ENCODE assay signal across 8 cellular contexts in genomic region chr18:7946724-7947377, GRCh38.
DNase-seq lines count a peak whose midpoint lies in the region; ATAC-seq, FAIRE-seq and TF ChIP-seq lines count a peak whose summit lies in the region.

No MANE protein-coding gene starts in this region.

- H3K27ac ChIP-seq in GM12878 (ENCODE audit: control insufficient read depth, insufficient read depth): no peak overlapping the region

- H4K20me1 ChIP-seq in GM12878 (ENCODE audit: control insufficient read depth, insufficient read depth): no peaks in the 10 kb centered on the region

- TF ChIP-seq EP300 in GM12878 (IDR thresholded peaks at IDR 0.05; ENCODE audit: borderline replicate concordance in 1 of 2, control insufficient read depth in 1 of 2, low read depth in 2 of 2, low read length in 2 of 2): no peak

- POLR2A ChIA-PET in GM12878 (lab: Charles Lee): interaction anchor here (1.1 kb wide), 1 partner anchor 9 kb away, joined by 3 read pairs; no protein-coding TSS in a partner anchor

- DNase-seq in D721Med (ENCODE audit: insufficient read length, low spot score) (no peak), NCI-H146 (lab: John Stamatoyannopoulos, UW) (peak; percentile 96), GM12878 (ENCODE audit: low read depth, low spot score) (no peak), kidney epithelial cell (ENCODE audit: low read depth) (peak; percentile 45), type B pancreatic cell (ENCODE audit: extremely low spot score, unreplicated experiment) (no peak), mesenteric fat pad (ENCODE audit: low spot score) (no peak)
- DNase-seq in activated CD8-positive, alpha-beta memory T cell treated with anti-CD3 and anti-CD28 coated beads for 24 hours: no peak

- no peaks in the 10 kb centered on the region for H3K79me2 ChIP-seq in GM12878 (ENCODE audit: control insufficient read depth, insufficient read depth, low read length)

- H3K36me3 Mint-ChIP-seq in type B pancreatic cell: no peaks in the 10 kb centered on the region

- no peak for TF ChIP-seq POLR2A in GM12878 (IDR thresholded peaks at IDR 0.05; ENCODE audit: low read depth, low read length)

- H3K27ac Mint-ChIP-seq in type B pancreatic cell: no peak overlapping the region

- 65% methylated on average over 7 of the region's 7 CpGs for WGBS in GM12878 (ENCODE audit: insufficient coverage, insufficient replicate concordance, low lambda C conversion rate, missing lambda C conversion rate)

- H3K4me1 ChIP-seq in GM12878 (ENCODE audit: control insufficient read depth, insufficient read depth, low read length): no peaks in the 10 kb centered on the region

- FAIRE-seq in D721Med (lab: Jason Lieb, UNC): peak; percentile 6
- FAIRE-seq in GM12878 (lab: Jason Lieb, UNC): no peak

- CTCF ChIA-PET in GM12878 (lab: Yijun Ruan, JAX): interaction anchor here (1.1 to 1.5 kb wide), 2 partner anchors 15 to 35 kb away, joined by 4 to 6 read pairs; no protein-coding TSS in a partner anchor

- no peaks in the 10 kb centered on the region for H3K4me1 Mint-ChIP-seq in type B pancreatic cell (ENCODE audit: unreplicated experiment)

- H3K9me3 ChIP-seq in GM12878 (replicated peaks; ENCODE audit: control insufficient read depth, insufficient read depth, low read length): no peaks in the 10 kb centered on the region

- peak overlapping the region; percentile 24 for H3K4me3 Mint-ChIP-seq in type B pancreatic cell

- BruUV-seq in GM12878 (replicated peaks; lab: Mats Ljungman, UMichigan): no TSS peak

- H3K4me2 ChIP-seq in GM12878 (ENCODE audit: control insufficient read depth, insufficient read depth): no peak overlapping the region

- in situ Hi-C loops in GM12878 (cut with MboI): no loop called here

- no peaks in the 10 kb centered on the region for H3K27me3 Mint-ChIP-seq in type B pancreatic cell

- no peak for TF ChIP-seq CTCF in D721Med (IDR thresholded peaks at IDR 0.05; ENCODE audit: insufficient read depth, missing control alignments)
- TF ChIP-seq CTCF in GM12878 (IDR thresholded peaks at IDR 0.05 in 2 of 3, conservative IDR thresholded peaks at IDR 0.05 in 1 of 3; ENCODE audit: control insufficient read depth in 2 of 3, extremely low read depth in 1 of 3, insufficient read depth in 1 of 3, low read depth in 3 of 3, low read length in 3 of 3): no peak
- TF ChIP-seq CTCF in kidney epithelial cell (IDR thresholded peaks at IDR 0.05; ENCODE audit: insufficient read depth, low read length, poor library complexity, severe bottlenecking): no peak
- TF ChIP-seq CTCF in type B pancreatic cell (conservative IDR thresholded peaks at IDR 0.05): no peak

- H3K9ac ChIP-seq in GM12878 (ENCODE audit: control insufficient read depth, insufficient read depth, low read length): no peak overlapping the region

- ATAC-seq in GM12878 (peak; percentile 60), GM21390 (IDR thresholded peaks at IDR 0.05; ENCODE audit: unreplicated experiment) (no peak)

- H3K9me3 Mint-ChIP-seq in type B pancreatic cell: no peaks in the 10 kb centered on the region

- SMC1A ChIA-PET in GM12878 (lab: Charles Lee; ENCODE audit: uncharacterized antibody, unreplicated experiment): interaction anchor here (0.7 to 2.6 kb wide), 7 partner anchors 9 to 74 kb away, joined by 3 to 12 read pairs (median 7); no protein-coding TSS in a partner anchor

- H2AFZ ChIP-seq in GM12878 (ENCODE audit: control insufficient read depth, low read depth, low read length): no peak overlapping the region

- H3K27me3 ChIP-seq in GM12878 (replicated peaks in 1 of 2; ENCODE audit: control insufficient read depth in 2 of 2, insufficient read depth in 2 of 2, low read length in 1 of 2) (no peaks in the 10 kb centered on the region), kidney epithelial cell (ENCODE audit: control insufficient read depth, insufficient read depth, low read length) (no peaks in the 10 kb centered on the region)

- intact Hi-C loops in GM12878 (cut with micrococcal nuclease; ENCODE audit: unreplicated experiment): no loop called here

- no peak for TF ChIP-seq RAD21 in GM12878 (IDR thresholded peaks at IDR 0.05; ENCODE audit: insufficient read depth, low read depth, low read length)

- H3K4me3 ChIP-seq in GM12878: no peak overlapping the region
- H3K4me3 ChIP-seq in kidney epithelial cell (ENCODE audit: low read depth, low read length): peak overlapping the region; percentile 22

- H3K36me3 ChIP-seq in GM12878 (ENCODE audit: control insufficient read depth in 2 of 2, insufficient read depth in 2 of 2, low read length in 1 of 2) (no peaks in the 10 kb centered on the region), kidney epithelial cell (ENCODE audit: control insufficient read depth, insufficient read depth, low read length) (no peaks in the 10 kb centered on the region)

- RAD21 ChIA-PET in GM12878 (lab: Charles Lee; ENCODE audit: unreplicated experiment): interaction anchor here (0.6 to 1.1 kb wide), 8 partner anchors 12 to 156 kb away, joined by 3 to 4 read pairs (median 3); no protein-coding TSS in a partner anchor

TF ChIP-seq in GM12878, 131 proteins besides CTCF, POLR2A, EP300 and RAD21 (continues in another document):
- TF ChIP-seq FOXM1 (IDR thresholded peaks at IDR 0.05; ENCODE audit: low read depth, low read length): no peak
- TF ChIP-seq USF1 (IDR thresholded peaks at IDR 0.05; ENCODE audit: borderline replicate concordance, extremely low read length, insufficient read depth, low read depth, low read length): no peak
- peak; percentile 83 for TF ChIP-seq ZBTB11 (CRISPR knock-in tag; IDR thresholded peaks at IDR 0.05)
- peak; percentile 35 for TF ChIP-seq HCFC1 (IDR thresholded peaks at IDR 0.05; ENCODE audit: low read length)
- no peak for TF ChIP-seq RFX5 (IDR thresholded peaks at IDR 0.05; ENCODE audit: low read depth, low read length)
- no peak for TF ChIP-seq MAX (IDR thresholded peaks at IDR 0.05; ENCODE audit: low read depth, low read length)
- TF ChIP-seq GATAD2B (conservative IDR thresholded peaks at IDR 0.05; ENCODE audit: low read depth): no peak
- no peak for TF ChIP-seq SKIL (IDR thresholded peaks at IDR 0.05; ENCODE audit: low read depth, poor library complexity, severe bottlenecking)
- TF ChIP-seq SP1 (IDR thresholded peaks at IDR 0.05; ENCODE audit: low read depth, low read length): no peak

Comparison
In these comparisons a context has a peak if more than half of its experiments do, and no peak if none do; other contexts are left out.
1. DNase-seq: peak in NCI-H146 (single experiment) and kidney epithelial cell (single experiment); none in D721Med (single experiment), GM12878 (single experiment), type B pancreatic cell (single experiment), activated CD8-positive, alpha-beta memory T cell treated with anti-CD3 and anti-CD28 coated beads for 24 hours (single experiment) and mesenteric fat pad (single experiment).